In genomic region chr4:154615211-154615610, GRCh38 we compare ENCODE assay signal across 33 cellular contexts. TPM values are rescaled to one million over a fixed set of nuclear protein-coding genes. Genes with fewer than 3 reads are reported as not detected.
"Had no signal": no experiment of that assay in that cellular context is flagged by ENCODE, and none has a peak within 500 bp of the region (broad histone marks: within the 10 kb centered on the region; RNA-seq: fewer than 3 reads in every experiment).

No MANE protein-coding gene starts in this region.

- H3K27me3 ChIP-seq: brain microvascular endothelial cell, SJCRH30 had no signal

- ATAC-seq: activated CD8-positive, alpha-beta memory T cell treated with anti-CD3 and anti-CD28 coated beads, Interleukin-2, amount 10 ng/mL, durations not matched to agents 7 days and 5 days; activated naive CD8-positive, alpha-beta T cell treated with anti-CD3 and anti-CD28 coated beads, Interleukin-2, amount 50 U/mL, for 24 hours; Panc1 had no signal

- H3K4me1 ChIP-seq: SJCRH30 had no signal

- H3K36me3 ChIP-seq: brain microvascular endothelial cell, SJCRH30, WERI-Rb-1 had no signal

- H3K4me3 ChIP-seq: SJCRH30, SK-N-MC had no signal

- H3K9me3 ChIP-seq: SJCRH30 had no signal

- DNase-seq: activated CD4-positive, alpha-beta memory T cell treated with anti-CD3 and anti-CD28 coated beads, Interleukin-2, amount 10 ng/mL, durations not matched to agents 7 days and 5 days; activated CD4-positive, alpha-beta T cell treated with anti-CD3 and anti-CD28 coated beads for 1 hour; activated CD4-positive, alpha-beta T cell treated with anti-CD3 and anti-CD28 coated beads for 48 hours; activated CD4-positive, CD25-positive, alpha-beta regulatory T cell; activated CD8-positive, alpha-beta memory T cell treated with anti-CD3 and anti-CD28 coated beads for 24 hours; activated CD8-positive, alpha-beta memory T cell treated with anti-CD3 and anti-CD28 coated beads, Interleukin-2, amount 10 ng/mL, durations not matched to agents 7 days and 5 days; activated CD8-positive, alpha-beta memory T cell treated with anti-CD3 and anti-CD28 coated beads, Interleukin-2, amount 50 U/mL, for 48 hours; activated effector memory CD4-positive, alpha-beta T cell treated with Interleukin-2 at 50 U/mL for 16 hours; activated naive CD4-positive, alpha-beta T cell treated with anti-CD3 and anti-CD28 coated beads, Interleukin-2, amount 10 ng/mL, durations not matched to agents 7 days and 5 days; activated naive CD8-positive, alpha-beta T cell treated with anti-CD3 and anti-CD28 coated beads, Interleukin-2, amount 50 U/mL, for 24 hours; activated T-cell treated with anti-CD3 and anti-CD28 coated beads, Interleukin-2, amount 50 U/mL, for 48 hours; anterior cingulate cortex; brain microvascular endothelial cell; central memory CD4-positive, alpha-beta T cell; NCI-H1105; NCI-H1417 treated with DMSO at 0.1 percent for 48 hours; NCI-H1694; NCI-H1930; NCI-H2081 treated with DMSO at 0.1 percent for 48 hours; NCI-H226; NCI-H446 treated with DMSO at 0.1 percent for 48 hours; NCI-H524; NCI-H69; SHP77; SJCRH30; T1000; WERI-Rb-1 had no signal

- H3K27ac ChIP-seq: brain microvascular endothelial cell, SJCRH30, SK-N-MC, WERI-Rb-1 had no signal

RNA-seq across cellular contexts. Expression of gene FGG, which starts 2.8 kb away (rescaled TPM):
- total RNA-seq: activated CD4-positive, alpha-beta memory T cell treated with anti-CD3 and anti-CD28 coated beads, Interleukin-2, amount 10 ng/mL, durations not matched to agents 7 days and 5 days; activated CD8-positive, alpha-beta memory T cell treated with anti-CD3 and anti-CD28 coated beads, Interleukin-2, amount 10 ng/mL, durations not matched to agents 7 days and 5 days; M059J; RPMI7951; SJCRH30; T-helper 1 cell treated with Interleukin-12 subunit alpha and Interleukin-12 subunit beta and Interleukin-4 antibody, amounts not matched to agents 30 ng/mL and 1 ng/mL, for 36 hours; T-helper 2 cell treated with Interferon-gamma antibody and Interleukin-4, amounts not matched to agents 100 ng/mL and 5 ng/mL, for 36 hours had no signal

RNA-seq across cellular contexts. Expression of gene FGA, which starts 24.7 kb away (rescaled TPM):
- total RNA-seq: activated CD4-positive, alpha-beta memory T cell treated with anti-CD3 and anti-CD28 coated beads, Interleukin-2, amount 10 ng/mL, durations not matched to agents 7 days and 5 days; activated CD8-positive, alpha-beta memory T cell treated with anti-CD3 and anti-CD28 coated beads, Interleukin-2, amount 10 ng/mL, durations not matched to agents 7 days and 5 days; M059J; RPMI7951; SJCRH30; T-helper 1 cell treated with Interleukin-12 subunit alpha and Interleukin-12 subunit beta and Interleukin-4 antibody, amounts not matched to agents 30 ng/mL and 1 ng/mL, for 36 hours; T-helper 2 cell treated with Interferon-gamma antibody and Interleukin-4, amounts not matched to agents 100 ng/mL and 5 ng/mL, for 36 hours had no signal

RNA-seq across cellular contexts. Expression of gene FGB, which starts 52.4 kb away (rescaled TPM):
- total RNA-seq: activated CD4-positive, alpha-beta memory T cell treated with anti-CD3 and anti-CD28 coated beads, Interleukin-2, amount 10 ng/mL, durations not matched to agents 7 days and 5 days; activated CD8-positive, alpha-beta memory T cell treated with anti-CD3 and anti-CD28 coated beads, Interleukin-2, amount 10 ng/mL, durations not matched to agents 7 days and 5 days; M059J; RPMI7951; SJCRH30; T-helper 1 cell treated with Interleukin-12 subunit alpha and Interleukin-12 subunit beta and Interleukin-4 antibody, amounts not matched to agents 30 ng/mL and 1 ng/mL, for 36 hours; T-helper 2 cell treated with Interferon-gamma antibody and Interleukin-4, amounts not matched to agents 100 ng/mL and 5 ng/mL, for 36 hours had no signal
